In genomic region chr2:66696374-66696773, GRCh38 we compare ENCODE assay signal across 18 cellular contexts.
A peak's percentile ranks its signal among the peaks of the same experiment; 100 is the strongest.
DNase-seq lines count a peak whose midpoint lies in the region; ATAC-seq and TF ChIP-seq lines count a peak whose summit lies in the region.
"Had no signal": no experiment of that assay in that cellular context is flagged by ENCODE, and none has a peak within 500 bp of the region (broad histone marks: within the 10 kb centered on the region; RNA-seq: fewer than 3 reads in every experiment).

No MANE protein-coding gene starts in this region.

- H3K4me3 Mint-ChIP-seq in activated CD4-positive, alpha-beta T cell treated with anti-CD3 and anti-CD28 coated beads, Interleukin-2, amount 10 ng/mL, durations not matched to agents 24 days and 14 days, result no peak overlapping the region
- H3K4me3 Mint-ChIP-seq: activated CD4-positive, alpha-beta T cell treated with anti-CD3 and anti-CD28 coated beads for 36 hours had no signal

- H3K4me3 ChIP-seq in muscle layer of duodenum (ENCODE audit: low read depth in 1 of 2, low read length in 2 of 2) (no peak overlapping the region), uterus (no peak overlapping the region), left lung (no peak overlapping the region)
- H3K4me3 ChIP-seq: ovary, suprapubic skin had no signal

- intact Hi-C loops in uterus (cut with DNase I; ENCODE audit: low total_unique reads) (loop anchor here (5.0 kb wide), 1 partner anchor 119 kb away; no protein-coding TSS in a partner anchor), left lung (cut with DNase I) (loop anchor here in 1 of 2 donors (10.0 kb wide), 1 partner anchor 112 kb away; no protein-coding TSS in a partner anchor)
- intact Hi-C loops in activated CD4-positive, alpha-beta T cell treated with anti-CD3 and anti-CD28 coated beads, Interleukin-2, amount 10 ng/mL, durations not matched to agents 24 days and 14 days (cut with micrococcal nuclease), result no loop called here

- H3K9me3 ChIP-seq in muscle layer of duodenum (ENCODE audit: control insufficient read depth in 1 of 2, low read length in 2 of 2) (no peaks in the 10 kb centered on the region), uterus (no peaks in the 10 kb centered on the region), left lung (no peaks in the 10 kb centered on the region)
- H3K9me3 ChIP-seq: ovary, suprapubic skin had no signal

- H3K4me1 ChIP-seq in muscle layer of duodenum (ENCODE audit: control insufficient read depth in 1 of 2, insufficient read depth in 2 of 2, low read length in 2 of 2), result peaks cover 0 to 10% of the 10 kb centered on the region in 2 donors
- H3K4me1 ChIP-seq in uterus, result peaks cover 0 to 9% of the 10 kb centered on the region in 2 donors
- no peaks in the 10 kb centered on the region for H3K4me1 ChIP-seq in left lung
- H3K4me1 ChIP-seq: suprapubic skin had no signal

- no peaks in the 10 kb centered on the region for H3K36me3 ChIP-seq in muscle layer of duodenum (ENCODE audit: control insufficient read depth in 1 of 2, insufficient read depth in 2 of 2, low read length in 2 of 2)
- H3K36me3 ChIP-seq in uterus, result no peaks in the 10 kb centered on the region
- H3K36me3 ChIP-seq in left lung, result no peaks in the 10 kb centered on the region
- H3K36me3 ChIP-seq: ovary, suprapubic skin had no signal

- peak; percentile 39 to 71 (median 42) for DNase-seq in NCI-H1417 (lab: John Stamatoyannopoulos, UW)
- no peak for DNase-seq in NCI-H1417 treated with DMSO at 0.1 percent for 48 hours (lab: John Stamatoyannopoulos, UW)
- peak; percentile 38 for DNase-seq in NCI-H748 treated with DMSO at 0.1 percent for 48 hours (lab: John Stamatoyannopoulos, UW)
- peak; percentile 32 to 56 for DNase-seq in uterus
- DNase-seq in left lung, result no peak
- no peak for DNase-seq in iPS-NIHi7 (ENCODE audit: extremely low spot score)
- DNase-seq in activated CD4-positive, alpha-beta T cell treated with anti-CD3 and anti-CD28 coated beads, Interleukin-2, amount 10 ng/mL, durations not matched to agents 24 days and 14 days, result no peak
- DNase-seq: 8988T; activated CD4-positive, alpha-beta T cell treated with anti-CD3 and anti-CD28 coated beads for 36 hours; activated effector memory CD4-positive, alpha-beta T cell treated with Interleukin-2 at 50 U/mL for 16 hours; amniotic stem cell; Kasumi-1; ovary; small intestine; stimulated activated CD8-positive, alpha-beta memory T cell treated with anti-CD3 and anti-CD28 coated beads, Interleukin-4, amount 100 ng/mL, for 48 hours had no signal

- ATAC-seq in left lung, result no peak
- ATAC-seq: activated CD4-positive, alpha-beta T cell treated with anti-CD3 and anti-CD28 coated beads for 36 hours; left lobe of liver had no signal

- no peaks in the 10 kb centered on the region for H3K36me3 Mint-ChIP-seq in activated CD4-positive, alpha-beta T cell treated with anti-CD3 and anti-CD28 coated beads, Interleukin-2, amount 10 ng/mL, durations not matched to agents 24 days and 14 days (ENCODE audit: low read depth)

- no peaks in the 10 kb centered on the region for H3K9me3 Mint-ChIP-seq in activated CD4-positive, alpha-beta T cell treated with anti-CD3 and anti-CD28 coated beads, Interleukin-2, amount 10 ng/mL, durations not matched to agents 24 days and 14 days

- no peaks in the 10 kb centered on the region for H3K27me3 ChIP-seq in muscle layer of duodenum (ENCODE audit: low read depth, low read length)
- no peaks in the 10 kb centered on the region for H3K27me3 ChIP-seq in uterus
- no peaks in the 10 kb centered on the region for H3K27me3 ChIP-seq in left lung
- H3K27me3 ChIP-seq: ovary, suprapubic skin had no signal

- H3K27me3 Mint-ChIP-seq in activated CD4-positive, alpha-beta T cell treated with anti-CD3 and anti-CD28 coated beads, Interleukin-2, amount 10 ng/mL, durations not matched to agents 24 days and 14 days, result no peaks in the 10 kb centered on the region
- H3K27me3 Mint-ChIP-seq: activated CD4-positive, alpha-beta T cell treated with anti-CD3 and anti-CD28 coated beads for 36 hours had no signal

- TF ChIP-seq CTCF in uterus (IDR thresholded peaks at IDR 0.05), result no peak
- TF ChIP-seq CTCF in left lung (IDR thresholded peaks at IDR 0.05), result no peak

- H3K27ac Mint-ChIP-seq in activated CD4-positive, alpha-beta T cell treated with anti-CD3 and anti-CD28 coated beads, Interleukin-2, amount 10 ng/mL, durations not matched to agents 24 days and 14 days, result no peak overlapping the region
- H3K27ac Mint-ChIP-seq: activated CD4-positive, alpha-beta T cell treated with anti-CD3 and anti-CD28 coated beads for 36 hours had no signal

- TF ChIP-seq POLR2A in uterus (IDR thresholded peaks at IDR 0.05), result no peak

- H3K4me1 Mint-ChIP-seq in activated CD4-positive, alpha-beta T cell treated with anti-CD3 and anti-CD28 coated beads, Interleukin-2, amount 10 ng/mL, durations not matched to agents 24 days and 14 days, result no peaks in the 10 kb centered on the region
- H3K4me1 Mint-ChIP-seq: activated CD4-positive, alpha-beta T cell treated with anti-CD3 and anti-CD28 coated beads for 36 hours had no signal

- peak overlapping the region; percentile 78 for H3K27ac ChIP-seq in muscle layer of duodenum (ENCODE audit: low read length)
- peak overlapping the region; percentile 87 to 97 for H3K27ac ChIP-seq in uterus
- H3K27ac ChIP-seq in left lung, result peak overlapping the region in 1 of 2 donors; percentile 58
- H3K27ac ChIP-seq: suprapubic skin had no signal

Comparison
In these comparisons a context has a peak if more than half of its experiments do, and no peak if none do; other contexts are left out.
1. DNase-seq: peak in NCI-H1417 (3 of 3), NCI-H748 treated with DMSO at 0.1 percent for 48 hours (single experiment) and uterus (2 of 2); none in NCI-H1417 treated with DMSO at 0.1 percent for 48 hours (single experiment), left lung (0 of 2), iPS-NIHi7 (single experiment) and activated CD4-positive, alpha-beta T cell treated with anti-CD3 and anti-CD28 coated beads, Interleukin-2, amount 10 ng/mL, durations not matched to agents 24 days and 14 days (single experiment).